ENCODE assay signal across 1 cellular context in the genomic region with DNA sequence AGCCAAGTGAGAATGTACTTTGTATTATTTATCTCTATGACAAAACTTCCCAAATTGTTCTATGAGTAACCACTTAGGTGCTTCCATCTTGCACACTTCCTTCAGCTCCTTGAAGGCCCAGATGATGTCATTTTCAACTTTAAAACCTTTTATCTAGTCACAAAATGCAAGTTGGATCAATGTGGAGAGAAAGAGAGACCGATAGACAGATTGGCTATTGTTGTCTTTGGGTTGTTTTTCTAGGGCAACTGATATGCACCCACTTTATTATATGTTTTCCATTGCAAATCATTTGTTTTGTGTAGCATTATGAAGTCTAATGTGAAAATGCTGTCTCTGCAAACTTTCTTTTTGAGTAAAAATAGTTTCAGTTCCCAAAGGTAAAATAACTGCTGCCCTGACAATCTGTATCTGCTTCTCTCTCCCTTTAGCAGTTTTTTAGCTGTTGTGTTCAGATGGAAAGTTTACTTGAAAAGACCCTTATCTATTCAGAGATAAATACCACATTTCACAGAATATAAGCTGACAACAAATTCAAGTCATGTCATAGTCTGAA.
A peak's percentile ranks its signal among the peaks of the same experiment; 100 is the strongest.
TF ChIP-seq lines count a peak whose summit lies in the region.

No MANE protein-coding gene starts in this region.

TF ChIP-seq in GM12878, 131 proteins besides CTCF, POLR2A, EP300 and RAD21 (continued from another document and continues in another):
- TF ChIP-seq SUZ12 (IDR thresholded peaks at IDR 0.05; ENCODE audit: unreplicated experiment) = no peak
- TF ChIP-seq NR2C1 (IDR thresholded peaks at IDR 0.05) = no peak
- TF ChIP-seq PAX8 (IDR thresholded peaks at IDR 0.05) = no peak
- TF ChIP-seq RCOR1 (conservative IDR thresholded peaks at IDR 0.05; ENCODE audit: low read depth, low read length) = 0 out of 2 replicates have a peak, but pooled peaks have one; percentile 50
- no peak for TF ChIP-seq EGR1 (IDR thresholded peaks at IDR 0.05; ENCODE audit: borderline replicate concordance in 1 of 2, low read depth in 2 of 2, low read length in 2 of 2)
- TF ChIP-seq RELA (IDR thresholded peaks at IDR 0.05; ENCODE audit: borderline replicate concordance, partially characterized antibody) = no peak
- TF ChIP-seq, protein P1, sequence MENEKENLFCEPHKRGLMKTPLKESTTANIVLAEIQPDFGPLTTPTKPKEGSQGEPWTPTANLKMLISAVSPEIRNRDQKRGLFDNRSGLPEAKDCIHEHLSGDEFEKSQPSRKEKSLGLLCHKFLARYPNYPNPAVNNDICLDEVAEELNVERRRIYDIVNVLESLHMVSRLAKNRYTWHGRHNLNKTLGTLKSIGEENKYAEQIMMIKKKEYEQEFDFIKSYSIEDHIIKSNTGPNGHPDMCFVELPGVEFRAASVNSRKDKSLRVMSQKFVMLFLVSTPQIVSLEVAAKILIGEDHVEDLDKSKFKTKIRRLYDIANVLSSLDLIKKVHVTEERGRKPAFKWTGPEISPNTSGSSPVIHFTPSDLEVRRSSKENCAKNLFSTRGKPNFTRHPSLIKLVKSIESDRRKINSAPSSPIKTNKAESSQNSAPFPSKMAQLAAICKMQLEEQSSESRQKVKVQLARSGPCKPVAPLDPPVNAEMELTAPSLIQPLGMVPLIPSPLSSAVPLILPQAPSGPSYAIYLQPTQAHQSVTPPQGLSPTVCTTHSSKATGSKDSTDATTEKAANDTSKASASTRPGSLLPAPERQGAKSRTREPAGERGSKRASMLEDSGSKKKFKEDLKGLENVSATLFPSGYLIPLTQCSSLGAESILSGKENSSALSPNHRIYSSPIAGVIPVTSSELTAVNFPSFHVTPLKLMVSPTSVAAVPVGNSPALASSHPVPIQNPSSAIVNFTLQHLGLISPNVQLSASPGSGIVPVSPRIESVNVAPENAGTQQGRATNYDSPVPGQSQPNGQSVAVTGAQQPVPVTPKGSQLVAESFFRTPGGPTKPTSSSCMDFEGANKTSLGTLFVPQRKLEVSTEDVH (IDR thresholded peaks at IDR 0.05; ENCODE audit: low read depth, partially characterized antibody) = no peak
- TF ChIP-seq NFXL1 (IDR thresholded peaks at IDR 0.05; ENCODE audit: borderline replicate concordance) = no peak
- TF ChIP-seq, protein P2, sequence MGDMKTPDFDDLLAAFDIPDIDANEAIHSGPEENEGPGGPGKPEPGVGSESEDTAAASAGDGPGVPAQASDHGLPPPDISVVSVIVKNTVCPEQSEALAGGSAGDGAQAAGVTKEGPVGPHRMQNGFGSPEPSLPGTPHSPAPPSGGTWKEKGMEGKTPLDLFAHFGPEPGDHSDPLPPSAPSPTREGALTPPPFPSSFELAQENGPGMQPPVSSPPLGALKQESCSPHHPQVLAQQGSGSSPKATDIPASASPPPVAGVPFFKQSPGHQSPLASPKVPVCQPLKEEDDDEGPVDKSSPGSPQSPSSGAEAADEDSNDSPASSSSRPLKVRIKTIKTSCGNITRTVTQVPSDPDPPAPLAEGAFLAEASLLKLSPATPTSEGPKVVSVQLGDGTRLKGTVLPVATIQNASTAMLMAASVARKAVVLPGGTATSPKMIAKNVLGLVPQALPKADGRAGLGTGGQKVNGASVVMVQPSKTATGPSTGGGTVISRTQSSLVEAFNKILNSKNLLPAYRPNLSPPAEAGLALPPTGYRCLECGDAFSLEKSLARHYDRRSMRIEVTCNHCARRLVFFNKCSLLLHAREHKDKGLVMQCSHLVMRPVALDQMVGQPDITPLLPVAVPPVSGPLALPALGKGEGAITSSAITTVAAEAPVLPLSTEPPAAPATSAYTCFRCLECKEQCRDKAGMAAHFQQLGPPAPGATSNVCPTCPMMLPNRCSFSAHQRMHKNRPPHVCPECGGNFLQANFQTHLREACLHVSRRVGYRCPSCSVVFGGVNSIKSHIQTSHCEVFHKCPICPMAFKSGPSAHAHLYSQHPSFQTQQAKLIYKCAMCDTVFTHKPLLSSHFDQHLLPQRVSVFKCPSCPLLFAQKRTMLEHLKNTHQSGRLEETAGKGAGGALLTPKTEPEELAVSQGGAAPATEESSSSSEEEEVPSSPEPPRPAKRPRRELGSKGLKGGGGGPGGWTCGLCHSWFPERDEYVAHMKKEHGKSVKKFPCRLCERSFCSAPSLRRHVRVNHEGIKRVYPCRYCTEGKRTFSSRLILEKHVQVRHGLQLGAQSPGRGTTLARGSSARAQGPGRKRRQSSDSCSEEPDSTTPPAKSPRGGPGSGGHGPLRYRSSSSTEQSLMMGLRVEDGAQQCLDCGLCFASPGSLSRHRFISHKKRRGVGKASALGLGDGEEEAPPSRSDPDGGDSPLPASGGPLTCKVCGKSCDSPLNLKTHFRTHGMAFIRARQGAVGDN (IDR thresholded peaks at IDR 0.05) = no peak
- TF ChIP-seq ZBTB33 (IDR thresholded peaks at IDR 0.05) = no peak
- TF ChIP-seq RBBP5 (conservative IDR thresholded peaks at IDR 0.05) = no peak
- peak; percentile 75 for TF ChIP-seq FOXM1 (IDR thresholded peaks at IDR 0.05; ENCODE audit: low read depth, low read length)
- TF ChIP-seq CHD1 (IDR thresholded peaks at IDR 0.05; ENCODE audit: low read depth, low read length) = no peak
- no peak for TF ChIP-seq SIN3A (IDR thresholded peaks at IDR 0.05; ENCODE audit: low read depth, low read length)
- no peak for TF ChIP-seq IRF5 (IDR thresholded peaks at IDR 0.05; ENCODE audit: borderline replicate concordance)
- no peak for TF ChIP-seq SP1 (IDR thresholded peaks at IDR 0.05; ENCODE audit: low read depth, low read length)
- peak; percentile 91 for TF ChIP-seq ATF7 (IDR thresholded peaks at IDR 0.05; ENCODE audit: low read depth)
- no peak for TF ChIP-seq BRCA1 (IDR thresholded peaks at IDR 0.05; ENCODE audit: low read depth, low read length)
- TF ChIP-seq, protein P3, sequence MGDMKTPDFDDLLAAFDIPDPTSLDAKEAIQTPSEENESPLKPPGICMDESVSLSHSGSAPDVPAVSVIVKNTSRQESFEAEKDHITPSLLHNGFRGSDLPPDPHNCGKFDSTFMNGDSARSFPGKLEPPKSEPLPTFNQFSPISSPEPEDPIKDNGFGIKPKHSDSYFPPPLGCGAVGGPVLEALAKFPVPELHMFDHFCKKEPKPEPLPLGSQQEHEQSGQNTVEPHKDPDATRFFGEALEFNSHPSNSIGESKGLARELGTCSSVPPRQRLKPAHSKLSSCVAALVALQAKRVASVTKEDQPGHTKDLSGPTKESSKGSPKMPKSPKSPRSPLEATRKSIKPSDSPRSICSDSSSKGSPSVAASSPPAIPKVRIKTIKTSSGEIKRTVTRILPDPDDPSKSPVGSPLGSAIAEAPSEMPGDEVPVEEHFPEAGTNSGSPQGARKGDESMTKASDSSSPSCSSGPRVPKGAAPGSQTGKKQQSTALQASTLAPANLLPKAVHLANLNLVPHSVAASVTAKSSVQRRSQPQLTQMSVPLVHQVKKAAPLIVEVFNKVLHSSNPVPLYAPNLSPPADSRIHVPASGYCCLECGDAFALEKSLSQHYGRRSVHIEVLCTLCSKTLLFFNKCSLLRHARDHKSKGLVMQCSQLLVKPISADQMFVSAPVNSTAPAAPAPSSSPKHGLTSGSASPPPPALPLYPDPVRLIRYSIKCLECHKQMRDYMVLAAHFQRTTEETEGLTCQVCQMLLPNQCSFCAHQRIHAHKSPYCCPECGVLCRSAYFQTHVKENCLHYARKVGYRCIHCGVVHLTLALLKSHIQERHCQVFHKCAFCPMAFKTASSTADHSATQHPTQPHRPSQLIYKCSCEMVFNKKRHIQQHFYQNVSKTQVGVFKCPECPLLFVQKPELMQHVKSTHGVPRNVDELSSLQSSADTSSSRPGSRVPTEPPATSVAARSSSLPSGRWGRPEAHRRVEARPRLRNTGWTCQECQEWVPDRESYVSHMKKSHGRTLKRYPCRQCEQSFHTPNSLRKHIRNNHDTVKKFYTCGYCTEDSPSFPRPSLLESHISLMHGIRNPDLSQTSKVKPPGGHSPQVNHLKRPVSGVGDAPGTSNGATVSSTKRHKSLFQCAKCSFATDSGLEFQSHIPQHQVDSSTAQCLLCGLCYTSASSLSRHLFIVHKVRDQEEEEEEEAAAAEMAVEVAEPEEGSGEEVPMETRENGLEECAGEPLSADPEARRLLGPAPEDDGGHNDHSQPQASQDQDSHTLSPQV (IDR thresholded peaks at IDR 0.05) = no peak
- no peak for TF ChIP-seq MXI1 (IDR thresholded peaks at IDR 0.05; ENCODE audit: low read depth, low read length)
- TF ChIP-seq CREM (IDR thresholded peaks at IDR 0.05; ENCODE audit: low read depth) = peak; percentile 73
- TF ChIP-seq BCL11A (IDR thresholded peaks at IDR 0.05; ENCODE audit: low read depth, low read length) = peak; percentile 69; the same call in 1 of the 2 replicates
- TF ChIP-seq CEBPB (IDR thresholded peaks at IDR 0.05; ENCODE audit: borderline replicate concordance in 1 of 2, low read depth in 2 of 2, low read length in 2 of 2) = no peak
- peak; percentile 87 for TF ChIP-seq ATF2 (IDR thresholded peaks at IDR 0.05; ENCODE audit: low read length)
- peak; percentile 84 for TF ChIP-seq BCL3 (IDR thresholded peaks at IDR 0.05; ENCODE audit: borderline replicate concordance, insufficient read depth, low read depth, low read length, poor library complexity, severe bottlenecking)
- no peak for TF ChIP-seq TCF12 (IDR thresholded peaks at IDR 0.05; ENCODE audit: low read depth, low read length)
- peak; percentile 53 for TF ChIP-seq IKZF1 (conservative IDR thresholded peaks at IDR 0.05)
- TF ChIP-seq ZBTB4 (CRISPR knock-in tag; IDR thresholded peaks at IDR 0.05) = no peak
- no peak for TF ChIP-seq NBN (IDR thresholded peaks at IDR 0.05)
